ENCODE assay signal across 10 cellular contexts in the genomic region with DNA sequence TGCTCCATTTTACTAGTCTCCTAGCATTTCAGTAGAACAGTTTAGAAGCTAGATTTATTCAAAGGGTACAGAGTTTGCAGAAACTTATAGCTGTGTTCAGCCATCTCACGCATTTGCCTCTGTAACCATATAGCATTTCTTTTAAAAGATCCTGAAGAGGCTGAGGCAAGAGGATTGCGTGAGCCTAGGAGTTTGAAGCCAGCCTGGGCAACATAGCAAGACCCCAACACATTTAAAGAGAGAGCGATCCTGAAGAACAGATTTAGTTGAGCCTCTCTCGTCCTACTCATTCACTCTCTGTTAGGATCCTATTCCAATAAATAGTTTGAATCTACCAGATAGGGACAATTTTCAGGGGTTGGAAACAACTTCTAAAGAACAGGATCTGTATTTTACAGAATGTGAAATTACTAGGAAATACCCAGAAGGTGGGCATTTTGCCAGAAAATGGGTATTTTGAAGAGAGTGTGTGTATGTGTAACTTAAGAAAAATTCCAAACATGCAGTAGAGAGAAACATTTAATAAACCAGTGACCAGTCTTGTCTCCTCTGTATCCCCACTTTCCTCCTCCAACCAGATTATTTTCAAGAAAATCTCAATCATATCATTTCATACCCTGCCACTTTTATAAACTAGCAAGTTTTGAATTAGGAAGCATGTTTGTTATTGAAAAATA. TPM values are rescaled to one million over a fixed set of nuclear protein-coding genes. Genes with fewer than 3 reads are reported as not detected.
A peak's percentile ranks its signal among the peaks of the same experiment; 100 is the strongest.
DNase-seq lines count a peak whose midpoint lies in the region; ATAC-seq and TF ChIP-seq lines count a peak whose summit lies in the region.
"Had no signal": no experiment of that assay in that cellular context is flagged by ENCODE, and none has a peak within 500 bp of the region (broad histone marks: within the 10 kb centered on the region; RNA-seq: fewer than 3 reads in every experiment).

No MANE protein-coding gene starts in this region.

- ATAC-seq in body of pancreas (no peak), GM18505 (IDR thresholded peaks at IDR 0.05; ENCODE audit: unreplicated experiment) (no peak)

- peaks cover 33% of the 10 kb centered on the region for H3K4me1 Mint-ChIP-seq in mesothelial cell of epicardium

- no peak for TF ChIP-seq CTCF in AG09319 (IDR thresholded peaks at IDR 0.05; ENCODE audit: low read depth, low read length)
- no peak for TF ChIP-seq CTCF in body of pancreas (IDR thresholded peaks at IDR 0.05)
- no peak for TF ChIP-seq CTCF in mesothelial cell of epicardium (IDR thresholded peaks at IDR 0.05; ENCODE audit: unreplicated experiment)
- no peak for TF ChIP-seq CTCF in ovary (IDR thresholded peaks at IDR 0.05)

- H3K36me3 Mint-ChIP-seq in mesothelial cell of epicardium = peaks cover 13% of the 10 kb centered on the region

- H3K27me3 Mint-ChIP-seq in mesothelial cell of epicardium (ENCODE audit: low read depth) = no peaks in the 10 kb centered on the region

- H3K9me3 ChIP-seq in body of pancreas (no peaks in the 10 kb centered on the region), ovary (no peaks in the 10 kb centered on the region)
- H3K9me3 ChIP-seq: suprapubic skin had no signal

- H3K27ac ChIP-seq in body of pancreas = peak overlapping the region in 3 of 4 donors; percentile 5 to 44 (median 36)
- H3K27ac ChIP-seq in ovary = no peak overlapping the region
- H3K27ac ChIP-seq: suprapubic skin had no signal

- TF ChIP-seq POLR2A in body of pancreas (IDR thresholded peaks at IDR 0.05) (no peak), ovary (IDR thresholded peaks at IDR 0.05) (no peak), GM18505 (IDR thresholded peaks at IDR 0.05; ENCODE audit: borderline replicate concordance, extremely low read depth, insufficient read depth, insufficient read length) (no peak)

- no peaks in the 10 kb centered on the region for H3K9me3 Mint-ChIP-seq in mesothelial cell of epicardium

- no peaks in the 10 kb centered on the region for H3K27me3 ChIP-seq in body of pancreas
- no peaks in the 10 kb centered on the region for H3K27me3 ChIP-seq in ovary
- H3K27me3 ChIP-seq: suprapubic skin had no signal

- no peak for TF ChIP-seq EP300 in ovary (IDR thresholded peaks at IDR 0.05)

- intact Hi-C loops in body of pancreas (cut with DNase I) (no loop called here), ovary (cut with DNase I) (no loop called here)

- H3K4me3 ChIP-seq in body of pancreas (no peak overlapping the region), ovary (no peak overlapping the region)
- H3K4me3 ChIP-seq: suprapubic skin had no signal

- H3K4me1 ChIP-seq in body of pancreas = peaks cover 80% of the 10 kb centered on the region
- H3K4me1 ChIP-seq in ovary (ENCODE audit: insufficient read depth) = peaks cover 4% of the 10 kb centered on the region

- H3K27ac Mint-ChIP-seq in mesothelial cell of epicardium = peak overlapping the region; percentile 96

- no peak overlapping the region for H3K4me3 Mint-ChIP-seq in mesothelial cell of epicardium

- 84 to 94% methylated on average over 4 of the region's 4 CpGs for WGBS in body of pancreas, 2 donors
- 82 to 89% (median 83%) methylated on average over 4 of the region's 4 CpGs for WGBS in ovary, 3 donors

- DNase-seq in AG09319 (ENCODE audit: extremely low read depth, low read depth) = peak; percentile 50
- DNase-seq in HT1080 (ENCODE audit: low read depth) = peak; percentile 38
- DNase-seq in body of pancreas = no peak
- no peak for DNase-seq in mesothelial cell of epicardium (ENCODE audit: low spot score in 2 of 2, unreplicated experiment in 2 of 2)
- no peak for DNase-seq in ovary
- DNase-seq in NCI-H69 (lab: John Stamatoyannopoulos, UW) = no peak
- no peak for DNase-seq in NCI-H345 (lab: John Stamatoyannopoulos, UW)
- DNase-seq: NCI-H146 had no signal

- H3K36me3 ChIP-seq in body of pancreas (replicated peaks in 1 of 2; ENCODE audit: insufficient read depth in 1 of 2, low read depth in 2 of 2) (peaks cover 0 to 1% of the 10 kb centered on the region in 2 donors), ovary (no peaks in the 10 kb centered on the region)

RNA-seq across cellular contexts. Expression of a gene that starts 4.5 kb away (rescaled TPM):
- total RNA-seq in HT1080 (2014; rRNA removed; shearing (Covaris generic)) = 36.3 and 57.1 TPM in 2 replicates
- polyA plus RNA-seq in HT1080 (2015; cell fraction: cytosol; rRNA removed) = 67.5 and 79.1 TPM in 2 replicates
- 77.3 and 82.5 TPM in 2 replicates for polyA plus RNA-seq in HT1080 (2015; cell fraction: nucleus; rRNA removed)
- total RNA-seq in body of pancreas = 10 to 100 TPM; 38.7 to 66.3 TPM
- total RNA-seq in mesothelial cell of epicardium = 75.7 to 80.2 TPM (median 77.8 TPM) in 3 replicates
- total RNA-seq in ovary = 10 to 100 TPM; 27.6 to 62.6 (median 49.0) TPM
- polyA plus RNA-seq in ovary = 10 to 100 TPM; 27.0 to 65.3 TPM

Comparison
In these comparisons a context has a peak if more than half of its experiments do, and no peak if none do; other contexts are left out.
1. DNase-seq: peak in AG09319 (single experiment) and HT1080 (single experiment); none in body of pancreas (0 of 4), mesothelial cell of epicardium (0 of 2), ovary (0 of 5), NCI-H69 (single experiment) and NCI-H345 (single experiment).
2. H3K27ac ChIP-seq: peak in body of pancreas (3 of 4); none in ovary (0 of 2).